1 cellular context compared by ENCODE assay signal in genomic region chr6:87583822-87584221, GRCh38.
A peak's percentile ranks its signal among the peaks of the same experiment; 100 is the strongest.
TF ChIP-seq lines count a peak whose summit lies in the region.

No MANE protein-coding gene starts in this region.

TF ChIP-seq in HepG2, 621 proteins besides CTCF, POLR2A, EP300 and RAD21 (continued from another document and continues in another):
- TF ChIP-seq DRAP1 (CRISPR knock-in tag; IDR thresholded peaks at IDR 0.05) (0 out of 2 replicates have a peak, but pooled peaks have one; percentile 28), GATAD2A (CRISPR knock-in tag; IDR thresholded peaks at IDR 0.05) (peak; percentile 96), ZNF710 (CRISPR knock-in tag; IDR thresholded peaks at IDR 0.05; ENCODE audit: borderline replicate concordance) (0 out of 2 replicates have a peak, but pooled peaks have one; percentile 52), HMG20B (CRISPR knock-in tag; conservative IDR thresholded peaks at IDR 0.05) (no peak; the same call in 1 of the 2 replicates), KDM3A (CRISPR knock-in tag; IDR thresholded peaks at IDR 0.05; ENCODE audit: low read depth) (peak; percentile 44; the same call in 1 of the 2 replicates), SKIL (CRISPR knock-in tag; IDR thresholded peaks at IDR 0.05; ENCODE audit: borderline replicate concordance) (peak; percentile 44; the same call in 1 of the 2 replicates), PAWR (CRISPR knock-in tag; IDR thresholded peaks at IDR 0.05; ENCODE audit: borderline replicate concordance) (no peak), DR1 (CRISPR knock-in tag; IDR thresholded peaks at IDR 0.05) (no peak), ZNF124 (CRISPR knock-in tag; IDR thresholded peaks at IDR 0.05) (no peak), RFXANK (CRISPR knock-in tag; IDR thresholded peaks at IDR 0.05) (no peak), TMF1 (CRISPR knock-in tag; IDR thresholded peaks at IDR 0.05; ENCODE audit: low read depth) (no peak), SETDB1 (CRISPR knock-in tag; IDR thresholded peaks at IDR 0.05; ENCODE audit: borderline replicate concordance) (no peak), MTA3 (CRISPR knock-in tag; IDR thresholded peaks at IDR 0.05) (no peak), BRF2 (CRISPR knock-in tag; IDR thresholded peaks at IDR 0.05) (no peak), HOXA7 (CRISPR knock-in tag; IDR thresholded peaks at IDR 0.05) (no peak), THAP9 (CRISPR knock-in tag; IDR thresholded peaks at IDR 0.05; ENCODE audit: borderline replicate concordance) (no peak), ZBTB26 (CRISPR knock-in tag; IDR thresholded peaks at IDR 0.05; ENCODE audit: borderline replicate concordance) (peak; percentile 96), MBNL3 (CRISPR knock-in tag; conservative IDR thresholded peaks at IDR 0.05) (no peak), NFE2 (CRISPR knock-in tag; IDR thresholded peaks at IDR 0.05) (no peak), SIX4 (CRISPR knock-in tag; IDR thresholded peaks at IDR 0.05) (no peak), IRF1 (CRISPR knock-in tag; IDR thresholded peaks at IDR 0.05; ENCODE audit: low read depth) (no peak), ZNF574 (CRISPR knock-in tag; IDR thresholded peaks at IDR 0.05) (no peak), JDP2 (CRISPR knock-in tag; IDR thresholded peaks at IDR 0.05; ENCODE audit: borderline replicate concordance) (no peak), ZFP37 (CRISPR knock-in tag; IDR thresholded peaks at IDR 0.05; ENCODE audit: borderline replicate concordance) (no peak), CBX2 (IDR thresholded peaks at IDR 0.05; ENCODE audit: low read depth, low read length) (no peak), CBX2 (CRISPR knock-in tag; IDR thresholded peaks at IDR 0.05; ENCODE audit: low read depth) (no peak), ZNF160 (CRISPR knock-in tag; IDR thresholded peaks at IDR 0.05) (no peak), RNF219 (CRISPR knock-in tag; IDR thresholded peaks at IDR 0.05) (no peak), ZNF232 (CRISPR knock-in tag; IDR thresholded peaks at IDR 0.05; ENCODE audit: borderline replicate concordance) (no peak), PREB (CRISPR knock-in tag; IDR thresholded peaks at IDR 0.05) (no peak), U2AF1 (optimal IDR thresholded peaks at IDR 0.05; ENCODE audit: low read depth, low read length) (no peak), ZNF724P (CRISPR knock-in tag; IDR thresholded peaks at IDR 0.05; ENCODE audit: borderline replicate concordance) (no peak), HNRNPUL1 (IDR thresholded peaks at IDR 0.05; ENCODE audit: low read depth, low read length) (no peak), PCBP2 (optimal IDR thresholded peaks at IDR 0.05; ENCODE audit: low read depth, low read length, poor library complexity, severe bottlenecking) (no peak), HNF1B (CRISPR knock-in tag; IDR thresholded peaks at IDR 0.05) (no peak), ZNF569 (CRISPR knock-in tag; IDR thresholded peaks at IDR 0.05; ENCODE audit: borderline replicate concordance) (no peak), ZBTB7A (CRISPR knock-in tag; IDR thresholded peaks at IDR 0.05) (no peak), TCF7L2 (IDR thresholded peaks at IDR 0.05; ENCODE audit: low read depth, low read length) (peak; percentile 71), ZNF773 (CRISPR knock-in tag; IDR thresholded peaks at IDR 0.05; ENCODE audit: borderline replicate concordance) (no peak), HOXA9 (CRISPR knock-in tag; IDR thresholded peaks at IDR 0.05; ENCODE audit: borderline replicate concordance) (no peak), CENPX (CRISPR knock-in tag; IDR thresholded peaks at IDR 0.05) (no peak), ZNF562 (CRISPR knock-in tag; IDR thresholded peaks at IDR 0.05; ENCODE audit: borderline replicate concordance) (no peak), ZNF629 (CRISPR knock-in tag; conservative IDR thresholded peaks at IDR 0.05) (0 out of 2 replicates have a peak, but pooled peaks have one; percentile 13)
